ENCODE assay signal across 1 cellular context in the genomic region with DNA sequence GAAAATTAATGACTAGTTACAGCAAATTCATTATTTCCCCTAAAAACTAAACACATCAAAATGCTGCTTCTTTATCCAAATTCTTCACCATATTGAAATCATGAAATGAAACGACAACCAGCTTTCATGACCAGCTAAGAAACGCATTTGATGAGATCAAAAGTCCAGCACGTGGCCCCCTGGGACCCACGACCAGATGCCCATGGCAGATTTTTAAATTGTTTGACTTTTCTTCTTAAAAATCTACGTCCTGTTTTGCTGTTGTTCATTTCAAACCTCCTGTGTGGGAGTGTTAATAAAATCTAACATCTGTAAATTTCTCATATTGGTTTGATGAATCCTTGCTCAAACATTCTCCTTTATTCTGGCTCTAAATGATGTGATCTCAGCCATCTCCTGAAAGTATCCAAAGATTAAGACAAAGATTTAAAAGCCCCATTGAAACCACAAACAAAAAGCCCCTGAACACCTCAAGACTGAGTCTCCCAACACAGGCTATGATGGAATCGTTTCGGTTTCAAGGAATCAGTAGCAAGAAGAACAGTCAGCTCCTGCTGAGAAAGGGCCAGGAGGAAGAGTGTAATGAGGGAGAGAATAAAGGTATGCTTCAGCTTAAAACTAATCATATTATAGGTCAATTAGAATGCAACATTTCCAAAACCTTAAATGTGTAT.
TF ChIP-seq lines count a peak whose summit lies in the region.

No MANE protein-coding gene starts in this region.

TF ChIP-seq in IMR-90, 13 proteins besides CTCF, POLR2A, EP300 and RAD21 (continued from another document):
- TF ChIP-seq FOS (IDR thresholded peaks at IDR 0.05; ENCODE audit: low read depth, low read length) (no peak), MAFK (IDR thresholded peaks at IDR 0.05; ENCODE audit: low read depth, low read length) (no peak), NFE2L2 (IDR thresholded peaks at IDR 0.05; ENCODE audit: low read depth, low read length) (no peak), BHLHE40 (IDR thresholded peaks at IDR 0.05; ENCODE audit: low read depth, low read length) (no peak), RFX5 (IDR thresholded peaks at IDR 0.05; ENCODE audit: low read depth, low read length) (no peak), CHD1 (IDR thresholded peaks at IDR 0.05; ENCODE audit: low read depth, low read length) (no peak), RCOR1 (IDR thresholded peaks at IDR 0.05; ENCODE audit: insufficient replicate concordance, low read length) (no peak), SMC3 (IDR thresholded peaks at IDR 0.05; ENCODE audit: low read depth, low read length) (no peak), ELK1 (IDR thresholded peaks at IDR 0.05; ENCODE audit: borderline replicate concordance, low read depth, low read length) (no peak), MAZ (IDR thresholded peaks at IDR 0.05; ENCODE audit: borderline replicate concordance, low read depth, low read length) (no peak), MXI1 (IDR thresholded peaks at IDR 0.05; ENCODE audit: borderline replicate concordance, low read depth, low read length) (no peak)
